16 cellular contexts compared by ENCODE assay signal in the genomic region with DNA sequence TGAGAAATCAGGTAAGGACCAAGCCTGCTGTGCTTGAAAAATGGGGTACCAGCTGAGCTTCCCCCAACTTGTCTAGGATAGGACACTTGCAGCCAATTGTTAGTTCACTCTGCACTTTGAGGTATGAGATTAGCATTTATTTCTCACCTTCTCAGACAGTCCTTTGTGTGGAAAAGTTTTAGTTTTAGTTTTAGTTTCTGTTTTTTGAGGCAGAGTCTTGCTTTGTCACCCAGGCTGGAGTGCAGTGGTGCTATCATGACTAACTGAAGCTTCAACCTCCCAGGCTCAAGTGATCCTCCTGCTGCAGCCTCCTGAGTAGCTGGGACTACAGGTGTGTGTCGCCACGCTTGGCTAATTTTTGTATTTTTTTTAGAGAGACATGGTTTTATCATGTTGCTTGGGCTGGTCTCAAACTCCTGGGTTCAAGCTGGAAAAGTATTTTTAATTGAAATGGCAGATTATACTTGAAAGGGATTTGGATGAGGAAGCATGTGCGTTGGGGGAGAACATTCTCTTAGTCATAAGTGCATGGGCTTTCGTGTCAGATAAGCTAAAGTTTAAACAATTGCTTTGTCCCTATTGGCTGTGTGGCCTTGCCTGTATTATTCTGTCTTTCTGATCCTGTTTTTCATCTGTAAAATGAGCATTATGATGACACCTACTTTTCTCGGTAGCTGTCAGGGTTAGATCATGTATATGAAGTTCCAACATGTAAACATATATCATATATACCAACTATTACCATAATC.
A peak's percentile ranks its signal among the peaks of the same experiment; 100 is the strongest.
DNase-seq lines count a peak whose midpoint lies in the region; ATAC-seq and FAIRE-seq lines count a peak whose summit lies in the region.
"Had no signal": no experiment of that assay in that cellular context is flagged by ENCODE, and none has a peak within 500 bp of the region (broad histone marks: within the 10 kb centered on the region; RNA-seq: fewer than 3 reads in every experiment).

No MANE protein-coding gene starts in this region.

- peak; percentile 66 for ATAC-seq in GM19043 (IDR thresholded peaks at IDR 0.05; ENCODE audit: low read depth, unreplicated experiment)
- ATAC-seq in GM21825 (IDR thresholded peaks at IDR 0.05; ENCODE audit: unreplicated experiment) = peak; percentile 75
- peak; percentile 61 for ATAC-seq in HG03442 (IDR thresholded peaks at IDR 0.05; ENCODE audit: unreplicated experiment)
- ATAC-seq: naive thymus-derived CD4-positive, alpha-beta T cell had no signal

- FAIRE-seq in GM18507 (lab: Jason Lieb, UNC) = peak; percentile 26
- FAIRE-seq: islet of Langerhans had no signal

- no peak for DNase-seq in GM18507 (ENCODE audit: extremely low spot score, insufficient read length, low read depth)
- no peak for DNase-seq in GM19240 (ENCODE audit: insufficient read length, low spot score)
- no peak for DNase-seq in NCI-H2196 treated with DMSO at 0.1 percent for 48 hours (lab: John Stamatoyannopoulos, UW; ENCODE audit: unreplicated experiment)
- no peak for DNase-seq in CD1c-positive myeloid dendritic cell (ENCODE audit: extremely low spot score)
- DNase-seq: activated effector memory CD4-positive, alpha-beta T cell treated with Interleukin-2 at 50 U/mL for 16 hours; anterior cingulate cortex; effector memory CD4-positive, alpha-beta T cell; GM23248; naive thymus-derived CD4-positive, alpha-beta T cell; NCI-H146; NCI-H226; stimulated activated CD4-positive, alpha-beta T cell treated with anti-CD3 and anti-CD28 coated beads, Interleukin-2, amount 100 ng/mL, for 48 hours had no signal
